In genomic region chr11:10293423-10294288, GRCh38 we compare ENCODE assay signal across 8 cellular contexts. TPM values are rescaled to one million over a fixed set of nuclear protein-coding genes. Genes with fewer than 3 reads are reported as not detected.
DNase-seq lines count a peak whose midpoint lies in the region; ATAC-seq, FAIRE-seq and TF ChIP-seq lines count a peak whose summit lies in the region.

TSS of gene SBF2 (minus strand) at chr11:10294219. CDS start at chr11:10294069, 150 bp downstream.

- H3K14ac ChIP-seq in mesenchymal stem cell (ENCODE audit: low read length in 2 of 2): peak within 1 kb of the TSS in 1 of 2 experiments; percentile 95

- H3K36me3 ChIP-seq in endodermal cell (ENCODE audit: control insufficient read depth, insufficient read depth, low read length) (no peaks in the 10 kb centered on the region), mesenchymal stem cell (ENCODE audit: control insufficient read depth in 1 of 2, insufficient read depth in 2 of 2, low read depth in 1 of 2, low read length in 2 of 2) (peaks cover 13 to 15% of the 10 kb centered on the region in 2 experiments)

- H3K9ac ChIP-seq in endodermal cell (ENCODE audit: extremely low read depth, low read length, poor library complexity, severe bottlenecking): peak within 1 kb of the TSS; percentile 71
- H3K9ac ChIP-seq in mesenchymal stem cell (ENCODE audit: low read length): peak within 1 kb of the TSS; percentile 97

- peaks cover 15% of the 10 kb centered on the region for H3K79me1 ChIP-seq in mesenchymal stem cell (replicated peaks; ENCODE audit: low read length, poor library complexity, severe bottlenecking)

- H2AFZ ChIP-seq in mesenchymal stem cell (ENCODE audit: low read depth, low read length): peak within 1 kb of the TSS; percentile 93

- H2BK12ac ChIP-seq in mesenchymal stem cell (ENCODE audit: low read length in 2 of 2): peak within 1 kb of the TSS; percentile 75 to 99

- H3K4me3 ChIP-seq in endodermal cell (ENCODE audit: low read length): peak within 1 kb of the TSS; percentile 96
- H3K4me3 ChIP-seq in mesenchymal stem cell (ENCODE audit: insufficient read depth in 1 of 2, low read depth in 1 of 2, low read length in 2 of 2): peak within 1 kb of the TSS; percentile 84 to 96

- H3K9me3 ChIP-seq in endodermal cell (ENCODE audit: control insufficient read depth, low read length) (no peaks in the 10 kb centered on the region), mesenchymal stem cell (ENCODE audit: control insufficient read depth, low read length) (no peaks in the 10 kb centered on the region)

- TF ChIP-seq POLR2A in GM12892 (IDR thresholded peaks at IDR 0.05; ENCODE audit: low read depth, low read length): no peak; the same call in 1 of the 2 replicates

- DNase-seq in GM12892 (ENCODE audit: insufficient read length) (peak; percentile 67), NCI-H82 (lab: John Stamatoyannopoulos, UW) (peak; percentile 90), endodermal cell (peak; percentile 94), mesenchymal stem cell (peak; percentile 95)
- peak; percentile 80 for DNase-seq in activated CD8-positive, alpha-beta memory T cell treated with anti-CD3 and anti-CD28 coated beads, Interleukin-2, amount 50 U/mL, for 4 hours
- DNase-seq in stimulated activated CD4-positive, alpha-beta T cell treated with anti-CD3 and anti-CD28 coated beads, TNF-alpha, amount 100 ng/mL, for 48 hours (ENCODE audit: low read depth in 3 of 3): peak; percentile 50 to 73 (median 59)

- peaks cover 3% of the 10 kb centered on the region for H3K36me3 Mint-ChIP-seq in endodermal cell (ENCODE audit: low read depth)

- H3K27me3 ChIP-seq in endodermal cell (ENCODE audit: control insufficient read depth, insufficient read depth, low read length, poor library complexity, severe bottlenecking): no peaks in the 10 kb centered on the region
- H3K27me3 ChIP-seq in mesenchymal stem cell (ENCODE audit: control insufficient read depth in 1 of 2, insufficient read depth in 1 of 2, low read length in 2 of 2): no peaks in the 10 kb centered on the region

- H3K4me1 Mint-ChIP-seq in endodermal cell: peaks cover 28% of the 10 kb centered on the region

- peak within 1 kb of the TSS; percentile 100 for H2BK120ac ChIP-seq in mesenchymal stem cell (ENCODE audit: low read depth, low read length)

- no peak for TF ChIP-seq CTCF in endodermal cell (conservative IDR thresholded peaks at IDR 0.05)

- peak within 1 kb of the TSS; percentile 46 to 99 for H3K23ac ChIP-seq in mesenchymal stem cell (ENCODE audit: low read length in 2 of 2)

- WGBS in endodermal cell (ENCODE audit: insufficient coverage in 1 of 2, insufficient read length in 1 of 2), 2 experiments: 0% methylated on average over 21 to 81 of the region's 81 CpGs
- 1% methylated on average over 74 of the region's 81 CpGs for WGBS in mesenchymal stem cell

- peak within 1 kb of the TSS; percentile 99 for H4K8ac ChIP-seq in mesenchymal stem cell (ENCODE audit: low read length)

- peaks cover 31% of the 10 kb centered on the region for H3K27me3 Mint-ChIP-seq in endodermal cell (ENCODE audit: insufficient read depth)

- peak; percentile 87 for FAIRE-seq in GM12892 (lab: Jason Lieb, UNC)

- no peaks in the 10 kb centered on the region for H3K9me3 Mint-ChIP-seq in endodermal cell

- peak within 1 kb of the TSS; percentile 88 for H3K27ac Mint-ChIP-seq in endodermal cell

- peak within 1 kb of the TSS; percentile 98 for H2BK15ac ChIP-seq in mesenchymal stem cell (ENCODE audit: low read depth, poor library complexity, severe bottlenecking)

- no peaks in the 10 kb centered on the region for H3K4me1 ChIP-seq in endodermal cell (ENCODE audit: control insufficient read depth, insufficient read depth, low read length)
- peaks cover 8% of the 10 kb centered on the region for H3K4me1 ChIP-seq in mesenchymal stem cell (ENCODE audit: control insufficient read depth, insufficient read depth, low read depth, low read length)

- H4K91ac ChIP-seq in mesenchymal stem cell (ENCODE audit: low read length): peak within 1 kb of the TSS; percentile 99

- peak within 1 kb of the TSS; percentile 94 for H2AK5ac ChIP-seq in mesenchymal stem cell (ENCODE audit: low read length, severe bottlenecking)

- ATAC-seq in HG03045 (IDR thresholded peaks at IDR 0.05; ENCODE audit: unreplicated experiment) (peak; percentile 44), HG03460 (IDR thresholded peaks at IDR 0.05; ENCODE audit: unreplicated experiment) (no peak)

- peak within 1 kb of the TSS; percentile 99 to 100 for H3K4ac ChIP-seq in mesenchymal stem cell (ENCODE audit: low read depth in 1 of 2, low read length in 2 of 2)

- peak within 1 kb of the TSS; percentile 96 for H2BK5ac ChIP-seq in mesenchymal stem cell (ENCODE audit: low read depth, low read length, poor library complexity, severe bottlenecking)

- H3K27ac ChIP-seq in endodermal cell (ENCODE audit: low read depth, low read length) (peak within 1 kb of the TSS; percentile 53), mesenchymal stem cell (ENCODE audit: low read length, poor library complexity, severe bottlenecking) (peak within 1 kb of the TSS; percentile 97)

- H3K18ac ChIP-seq in mesenchymal stem cell (ENCODE audit: low read depth in 1 of 2, low read length in 2 of 2): peak within 1 kb of the TSS; percentile 99

- H3K4me2 ChIP-seq in mesenchymal stem cell (ENCODE audit: low read length, poor library complexity, severe bottlenecking): peak within 1 kb of the TSS; percentile 98

- peak within 1 kb of the TSS; percentile 76 for H3K4me3 Mint-ChIP-seq in endodermal cell

RNA-seq across cellular contexts. Expression of gene SBF2, which starts in this region (rescaled TPM):
- polyA plus RNA-seq in GM12892 (2012; ENCODE audit: missing spikeins): 6.9 TPM
- total RNA-seq in endodermal cell: 10 to 100 TPM; 27.1 to 32.5 TPM
- polyA plus RNA-seq in endodermal cell (2013, experiment 1 of 2): 24.3 TPM
- 23.7 TPM for polyA plus RNA-seq in endodermal cell (2013, experiment 2 of 2)
- 21.0 TPM for polyA plus RNA-seq in mesenchymal stem cell (2013, experiment 1 of 2)
- 20.2 TPM for polyA plus RNA-seq in mesenchymal stem cell (2013, experiment 2 of 2)
